ENCODE assay signal across 8 cellular contexts in genomic region chr11:67356867-67357561, GRCh38. TPM values are rescaled to one million over a fixed set of nuclear protein-coding genes. Genes with fewer than 3 reads are reported as not detected.
DNase-seq lines count a peak whose midpoint lies in the region; ATAC-seq, FAIRE-seq and TF ChIP-seq lines count a peak whose summit lies in the region.

No MANE protein-coding gene starts in this region.

- H3K36me3 Mint-ChIP-seq in chondrocyte (ENCODE audit: low read depth), result no peaks in the 10 kb centered on the region

- peak overlapping the region; percentile 90 for H3K27ac Mint-ChIP-seq in chondrocyte (ENCODE audit: unreplicated experiment)

- DNase-seq in ACHN (peak; percentile 83), GM12892 (ENCODE audit: insufficient read length) (peak; percentile 71), NCI-H2227 (lab: John Stamatoyannopoulos, UW; ENCODE audit: unreplicated experiment) (peak; percentile 83), chondrocyte (ENCODE audit: low spot score) (no peak), left lobe of liver (ENCODE audit: low spot score) (peak; percentile 64)
- DNase-seq in activated CD4-positive, CD25-positive, alpha-beta regulatory T cell treated with anti-CD3 and anti-CD28 coated beads, Interleukin-2, amount 50 U/mL, for 16 hours (ENCODE audit: low read depth, low spot score), result peak; percentile 59
- DNase-seq in stimulated activated CD4-positive, alpha-beta T cell treated with anti-CD3 and anti-CD28 coated beads, Interleukin-4, amount 100 ng/mL, for 4 hours, result peak; percentile 50 to 61

- H3K4me3 Mint-ChIP-seq in chondrocyte (ENCODE audit: unreplicated experiment), result no peak overlapping the region

- peak; percentile 87 for FAIRE-seq in GM12892 (lab: Jason Lieb, UNC)

- in situ Hi-C loops in ACHN (cut with HindIII; ENCODE audit: low pct_ligation_motif_present, low pct_unique_long_range_greater_than_20kb, low sequenced_read_pairs), result no loop called here

- TF ChIP-seq POLR2A in GM12892 (IDR thresholded peaks at IDR 0.05; ENCODE audit: low read depth, low read length), result no peak

- peak; percentile 96 for TF ChIP-seq CTCF in chondrocyte (IDR thresholded peaks at IDR 0.05)

- H3K27me3 Mint-ChIP-seq in chondrocyte (ENCODE audit: low read depth), result no peaks in the 10 kb centered on the region

- H3K9me3 Mint-ChIP-seq in chondrocyte (ENCODE audit: low read depth), result no peaks in the 10 kb centered on the region

- ATAC-seq in left lobe of liver (peak; percentile 42), HG03571 (IDR thresholded peaks at IDR 0.05; ENCODE audit: unreplicated experiment) (no peak)

- H3K4me1 Mint-ChIP-seq in chondrocyte (ENCODE audit: low read depth), result peaks cover 56% of the 10 kb centered on the region

RNA-seq across cellular contexts. Expression of gene POLD4, which starts 3.7 kb away (rescaled TPM):
- 75.6 TPM for polyA plus RNA-seq in GM12892 (2012; ENCODE audit: missing spikeins)
- total RNA-seq in chondrocyte (48.8 to 67.7 TPM (median 63.4 TPM) in 3 replicates), left lobe of liver (96.6 TPM)

RNA-seq across cellular contexts. Expression of gene CLCF1, which starts 16.4 kb away (rescaled TPM):
- polyA plus RNA-seq in GM12892 (2012; ENCODE audit: missing spikeins), result 0.95 TPM
- total RNA-seq in chondrocyte, result 2.0 to 5.6 TPM (median 4.9 TPM) in 3 replicates
- total RNA-seq in left lobe of liver, result 0.43 TPM

RNA-seq across cellular contexts. Expression of gene RAD9A, which starts 34.8 kb away (rescaled TPM):
- polyA plus RNA-seq in GM12892 (2012; ENCODE audit: missing spikeins), result 15.3 TPM
- 11.1 to 14.6 TPM (median 11.6 TPM) in 3 replicates for total RNA-seq in chondrocyte
- total RNA-seq in left lobe of liver, result 14.9 TPM

RNA-seq across cellular contexts. Expression of gene PPP1CA, which starts 44.6 kb away (rescaled TPM):
- polyA plus RNA-seq in GM12892 (2012; ENCODE audit: missing spikeins), result 152 TPM
- total RNA-seq in chondrocyte (95.2 to 113 TPM (median 109 TPM) in 3 replicates), left lobe of liver (63.1 TPM)

RNA-seq across cellular contexts. Expression of gene TBC1D10C, which starts 46.9 kb away (rescaled TPM):
- polyA plus RNA-seq in GM12892 (2012; ENCODE audit: missing spikeins), result 17.3 TPM
- total RNA-seq in chondrocyte (not detected in 3 replicates), left lobe of liver (1.1 TPM)
